In genomic region chr2:209965723-209966122, GRCh38 we compare ENCODE assay signal across 31 cellular contexts.
"Had no signal": no experiment of that assay in that cellular context is flagged by ENCODE, and none has a peak within 500 bp of the region (broad histone marks: within the 10 kb centered on the region; RNA-seq: fewer than 3 reads in every experiment).

No MANE protein-coding gene starts in this region.

- H3K27ac Mint-ChIP-seq: activated CD4-positive, alpha-beta T cell treated with anti-CD3 and anti-CD28 coated beads, Interleukin-2, amount 10 ng/mL, durations not matched to agents 24 days and 14 days; activated CD8-positive, alpha-beta T cell treated with anti-CD3 and anti-CD28 coated beads for 36 hours; activated naive CD8-positive, alpha-beta T cell treated with anti-CD3 and anti-CD28 coated beads, Interleukin-2, amount 10 ng/mL, durations not matched to agents 7 days and 5 days; activated T-cell treated with anti-CD3 and anti-CD28 coated beads, Interleukin-2, amount 50 U/mL, for 72 hours; activated T-helper 17 cell treated with anti-CD3 and anti-CD28 coated beads, Interleukin-2, amount 50 U/mL, for 72 hours had no signal

- H3K4me3 Mint-ChIP-seq: activated CD4-positive, alpha-beta T cell treated with anti-CD3 and anti-CD28 coated beads, Interleukin-2, amount 10 ng/mL, durations not matched to agents 24 days and 14 days; activated CD8-positive, alpha-beta T cell treated with anti-CD3 and anti-CD28 coated beads for 36 hours; activated naive CD8-positive, alpha-beta T cell treated with anti-CD3 and anti-CD28 coated beads, Interleukin-2, amount 10 ng/mL, durations not matched to agents 7 days and 5 days; activated T-cell treated with anti-CD3 and anti-CD28 coated beads, Interleukin-2, amount 50 U/mL, for 72 hours; activated T-helper 17 cell treated with anti-CD3 and anti-CD28 coated beads, Interleukin-2, amount 50 U/mL, for 72 hours had no signal

- H3K4me3 ChIP-seq: body of pancreas, breast epithelium, K562, PC-9, SJCRH30, SK-N-MC had no signal

- H3K27me3 Mint-ChIP-seq: activated naive CD8-positive, alpha-beta T cell treated with anti-CD3 and anti-CD28 coated beads, Interleukin-2, amount 10 ng/mL, durations not matched to agents 7 days and 5 days; activated T-helper 17 cell treated with anti-CD3 and anti-CD28 coated beads, Interleukin-2, amount 50 U/mL, for 72 hours had no signal

- DNase-seq: activated CD4-positive, alpha-beta T cell treated with anti-CD3 and anti-CD28 coated beads, Interleukin-2, amount 10 ng/mL, durations not matched to agents 24 days and 14 days; activated CD4-positive, alpha-beta T cell treated with anti-CD3 and anti-CD28 coated beads, Interleukin-2, amount 50 U/mL, for 4 hours; activated CD8-positive, alpha-beta T cell treated with anti-CD3 and anti-CD28 coated beads for 36 hours; activated effector memory CD4-positive, alpha-beta T cell treated with anti-CD3 and anti-CD28 coated beads, Interleukin-2, amount 50 U/mL, for 16 hours; activated naive CD4-positive, alpha-beta T cell; activated naive CD4-positive, alpha-beta T cell treated with anti-CD3 and anti-CD28 coated beads, Interleukin-2, amount 50 U/mL, for 16 hours; activated naive CD8-positive, alpha-beta T cell treated with anti-CD3 and anti-CD28 coated beads, Interleukin-2, amount 10 ng/mL, durations not matched to agents 7 days and 5 days; activated T-cell treated with anti-CD3 and anti-CD28 coated beads, Interleukin-2, amount 50 U/mL, for 1 hour; activated T-cell treated with anti-CD3 and anti-CD28 coated beads, Interleukin-2, amount 50 U/mL, for 72 hours; body of pancreas; central memory CD4-positive, alpha-beta T cell; IMR-90; NCI-H1048; NCI-H1436 treated with DMSO at 0.1 percent for 48 hours; NCI-H187; NCI-H2029 treated with DMSO at 0.1 percent for 48 hours; NCI-H2107; NCI-H2171; NCI-H510A; NCI-H526; NCI-H748 treated with DMSO at 0.1 percent for 48 hours; NK-92 treated with Interleukin-12 subunit alpha and Interleukin-12 subunit beta, amount 100 ng/mL, for 24 hours; PC-9; SHP77; SJCRH30; T1000; WERI-Rb-1 had no signal

- ATAC-seq: activated CD8-positive, alpha-beta T cell treated with anti-CD3 and anti-CD28 coated beads for 36 hours; activated T-cell treated with anti-CD3 and anti-CD28 coated beads, Interleukin-2, amount 50 U/mL, for 72 hours; activated T-helper 17 cell treated with anti-CD3 and anti-CD28 coated beads, Interleukin-2, amount 50 U/mL, for 72 hours; body of pancreas; K562 had no signal

- H3K9me3 Mint-ChIP-seq: activated CD4-positive, alpha-beta T cell treated with anti-CD3 and anti-CD28 coated beads, Interleukin-2, amount 10 ng/mL, durations not matched to agents 24 days and 14 days; activated CD8-positive, alpha-beta T cell treated with anti-CD3 and anti-CD28 coated beads for 36 hours; activated naive CD8-positive, alpha-beta T cell treated with anti-CD3 and anti-CD28 coated beads, Interleukin-2, amount 10 ng/mL, durations not matched to agents 7 days and 5 days; activated T-cell treated with anti-CD3 and anti-CD28 coated beads, Interleukin-2, amount 50 U/mL, for 72 hours; activated T-helper 17 cell treated with anti-CD3 and anti-CD28 coated beads, Interleukin-2, amount 50 U/mL, for 72 hours had no signal

- H3K36me3 Mint-ChIP-seq: activated naive CD8-positive, alpha-beta T cell treated with anti-CD3 and anti-CD28 coated beads, Interleukin-2, amount 10 ng/mL, durations not matched to agents 7 days and 5 days had no signal

- H3K4me1 Mint-ChIP-seq: activated CD4-positive, alpha-beta T cell treated with anti-CD3 and anti-CD28 coated beads, Interleukin-2, amount 10 ng/mL, durations not matched to agents 24 days and 14 days; activated naive CD8-positive, alpha-beta T cell treated with anti-CD3 and anti-CD28 coated beads, Interleukin-2, amount 10 ng/mL, durations not matched to agents 7 days and 5 days; activated T-helper 17 cell treated with anti-CD3 and anti-CD28 coated beads, Interleukin-2, amount 50 U/mL, for 72 hours had no signal
